Comparison of ENCODE assay signal across 27 cellular contexts in the genomic region with DNA sequence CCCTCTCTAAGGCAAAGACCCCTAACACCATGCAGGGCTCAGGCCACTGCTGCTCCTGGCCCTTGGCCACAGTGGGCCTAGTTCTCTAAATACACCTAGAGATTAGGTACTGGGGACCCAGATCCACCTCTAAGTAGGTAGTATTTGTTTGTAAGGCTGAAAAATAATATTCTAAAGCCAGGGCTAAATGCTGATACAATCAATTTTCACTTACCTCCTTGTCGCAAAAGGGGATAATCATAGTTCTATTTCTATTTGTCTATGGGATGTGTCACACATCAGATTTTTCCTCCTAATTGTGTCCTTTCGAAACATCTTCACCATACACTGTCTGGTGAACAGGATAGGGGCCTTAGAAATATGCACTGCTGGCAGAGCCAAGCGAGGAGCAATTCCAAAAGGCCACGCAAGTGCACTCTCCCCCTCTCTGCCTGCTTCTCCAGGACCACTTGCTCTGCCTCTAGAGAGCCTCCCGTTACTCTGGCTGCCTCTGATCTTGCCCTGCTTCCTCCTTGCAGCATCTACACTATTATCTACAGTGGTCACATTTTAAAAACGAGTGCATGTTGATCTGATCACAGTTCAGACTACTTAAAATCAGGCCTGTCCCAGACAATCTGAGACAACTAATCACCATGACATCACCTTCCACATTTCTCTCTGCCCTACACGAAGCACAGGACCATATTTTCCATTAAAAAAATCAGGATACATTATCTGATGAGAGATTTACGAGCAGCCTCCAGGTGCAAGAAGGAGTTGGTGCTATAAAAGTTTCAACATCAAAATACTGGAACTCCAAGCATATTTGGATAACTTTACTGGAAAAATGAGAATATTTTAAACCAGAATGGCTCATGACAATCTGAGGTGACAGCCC.
DNase-seq lines count a peak whose midpoint lies in the region; ATAC-seq and TF ChIP-seq lines count a peak whose summit lies in the region.
"Had no signal": no experiment of that assay in that cellular context is flagged by ENCODE, and none has a peak within 500 bp of the region (broad histone marks: within the 10 kb centered on the region; RNA-seq: fewer than 3 reads in every experiment).

No MANE protein-coding gene starts in this region.

- H3K4me2 ChIP-seq in GM23248 (ENCODE audit: unreplicated experiment) (no peak overlapping the region), SK-N-SH (no peak overlapping the region)
- H3K4me2 ChIP-seq: neural progenitor cell, smooth muscle cell had no signal

- H3K27ac ChIP-seq in GM23248 (peak overlapping the region; percentile 34), SK-N-SH (ENCODE audit: low read depth in 2 of 2, low read length in 1 of 2) (peak overlapping the region in 1 of 2 experiments; percentile 88; a peak in 2 of 4 replicates), right lobe of liver (peak overlapping the region in 2 of 3 donors; percentile 90 to 94), tibial artery (peak overlapping the region; percentile 79 to 85)
- H3K27ac ChIP-seq: neural progenitor cell, right atrium auricular region had no signal

- 40 to 43% methylated on average over 8 of the region's 8 CpGs for WGBS in GM23248 (ENCODE audit: low coverage in 1 of 2, low lambda C conversion rate in 2 of 2, missing lambda C conversion rate in 2 of 2), 2 experiments
- WGBS in SK-N-SH (ENCODE audit: low lambda C conversion rate) = 55% methylated on average over 8 of the region's 8 CpGs
- 41% methylated on average over 7 of the region's 8 CpGs for WGBS in right lobe of liver (ENCODE audit: insufficient coverage, low coverage, low lambda C conversion rate, missing lambda C conversion rate)

- no peak overlapping the region for H3K9ac ChIP-seq in GM23248
- no peak overlapping the region for H3K9ac ChIP-seq in SK-N-SH
- H3K9ac ChIP-seq: neural progenitor cell had no signal

- peaks cover 56% of the 10 kb centered on the region for H3F3A ChIP-seq in GM23248 (ENCODE audit: insufficient read depth)
- peaks cover 33% of the 10 kb centered on the region for H3F3A ChIP-seq in SK-N-SH (replicated peaks; ENCODE audit: insufficient read depth)

- H3K36me3 ChIP-seq in GM23248 (ENCODE audit: low read depth) (peaks cover 4% of the 10 kb centered on the region; the same call in 1 of the 2 replicates), SK-N-SH (replicated peaks in 1 of 2; ENCODE audit: control insufficient read depth in 1 of 2, insufficient read depth in 2 of 2, low read length in 1 of 2) (peaks cover 15 to 58% of the 10 kb centered on the region in 2 experiments), right lobe of liver (no peaks in the 10 kb centered on the region), tibial artery (no peaks in the 10 kb centered on the region)
- H3K36me3 ChIP-seq: BE2C, HAP-1, neural progenitor cell, right atrium auricular region had no signal

- H3K79me2 ChIP-seq in GM23248 (ENCODE audit: insufficient read depth) (peaks cover 25% of the 10 kb centered on the region), SK-N-SH (ENCODE audit: insufficient read depth) (peaks cover 85% of the 10 kb centered on the region)

- ATAC-seq in right lobe of liver = no peak
- ATAC-seq: activated CD8-positive, alpha-beta T cell treated with anti-CD3 and anti-CD28 coated beads for 36 hours; stimulated activated naive CD8-positive, alpha-beta T cell treated with anti-CD3 and anti-CD28 coated beads, Interleukin-15, Interleukin-2, amounts not matched to agents 100 U/mL and 50 U/mL, for 24 hours had no signal

- no peak for TF ChIP-seq POLR2A in right lobe of liver (IDR thresholded peaks at IDR 0.05)

- H3K9me3 ChIP-seq in GM23248 (ENCODE audit: low read depth) (no peaks in the 10 kb centered on the region), SK-N-SH (no peaks in the 10 kb centered on the region), right lobe of liver (no peaks in the 10 kb centered on the region), tibial artery (no peaks in the 10 kb centered on the region)
- H3K9me3 ChIP-seq: BE2C, HAP-1, right atrium auricular region had no signal

- intact Hi-C loops in right lobe of liver (cut with DNase I) = no loop called here
- intact Hi-C loops in tibial artery (cut with DNase I; ENCODE audit: low total_unique reads) = no loop called here

- DNase-seq in GM23248 = peak; percentile 39
- DNase-seq in SK-N-SH = peak; percentile 26
- no peak for DNase-seq in right lobe of liver
- no peak for DNase-seq in tibial artery
- DNase-seq in COLO668 (lab: John Stamatoyannopoulos, UW; ENCODE audit: unreplicated experiment) = no peak
- DNase-seq in NOMO-1 treated with DMSO at 0.1 percent for 48 hours (lab: John Stamatoyannopoulos, UW; ENCODE audit: unreplicated experiment) = no peak
- no peak for DNase-seq in stimulated activated CD4-positive, alpha-beta T cell treated with anti-CD3 and anti-CD28 coated beads, Interleukin-15, amount 100 ng/mL, for 24 hours
- no peak for DNase-seq in GM10248 (ENCODE audit: extremely low spot score)
- DNase-seq: activated CD8-positive, alpha-beta T cell treated with anti-CD3 and anti-CD28 coated beads for 36 hours; activated naive CD4-positive, alpha-beta T cell treated with anti-CD3 and anti-CD28 coated beads, Interleukin-2, amount 50 U/mL, for 16 hours; amniotic stem cell; BE2C; DMS53; immature natural killer cell; left colon; NCI-H1436 treated with DMSO at 0.1 percent for 48 hours; NCI-H2081 treated with DMSO at 0.1 percent for 48 hours; NCI-H2227 treated with DMSO at 0.1 percent for 48 hours; NCI-H526; posterior cingulate gyrus; Right ventricle myocardium superior; stimulated activated CD4-positive, alpha-beta T cell treated with anti-CD3 and anti-CD28 coated beads, Interleukin-1b, Interleukin-23, amount 100 ng/mL, for 48 hours; stimulated activated naive CD8-positive, alpha-beta T cell treated with anti-CD3 and anti-CD28 coated beads, Interleukin-15, Interleukin-2, amounts not matched to agents 100 U/mL and 50 U/mL, for 24 hours had no signal

- in situ Hi-C loops in GM23248 (cut with MboI) = no loop called here

- H3K9me2 ChIP-seq in GM23248 (ENCODE audit: insufficient read depth) (no peaks in the 10 kb centered on the region), SK-N-SH (no peaks in the 10 kb centered on the region)

- H2AFZ ChIP-seq in GM23248 (no peak overlapping the region), SK-N-SH (ENCODE audit: low read depth) (no peak overlapping the region)
- H2AFZ ChIP-seq: neural progenitor cell had no signal

- TF ChIP-seq EP300 in SK-N-SH (IDR thresholded peaks at IDR 0.05; ENCODE audit: borderline replicate concordance in 1 of 2, low read depth in 1 of 2, low read length in 1 of 2) = no peak; a peak in 1 of 4 replicates

- POLR2A ChIA-PET in SK-N-SH (lab: Yijun Ruan, JAX) = no interaction called here
- POLR2A ChIA-PET in GM10248 (lab: Yijun Ruan, JAX) = no interaction called here

- H3K27me3 ChIP-seq in GM23248 (replicated peaks; ENCODE audit: insufficient read depth) (no peaks in the 10 kb centered on the region), SK-N-SH (ENCODE audit: insufficient read depth) (no peaks in the 10 kb centered on the region), right lobe of liver (no peaks in the 10 kb centered on the region), tibial artery (no peaks in the 10 kb centered on the region)
- H3K27me3 ChIP-seq: BE2C, neural progenitor cell, right atrium auricular region had no signal

- H3K4me1 ChIP-seq in GM23248 (ENCODE audit: insufficient read depth) (peaks cover 55% of the 10 kb centered on the region), SK-N-SH (ENCODE audit: control insufficient read depth in 1 of 2, insufficient read depth in 2 of 2, low read depth in 1 of 2, low read length in 1 of 2) (peaks cover 21 to 27% of the 10 kb centered on the region in 2 experiments; a peak in 3 of 4 replicates), right lobe of liver (peaks cover 0 to 46% (median 13%) of the 10 kb centered on the region in 4 donors), tibial artery (peaks cover 0 to 62% (median 40%) of the 10 kb centered on the region in 4 donors)
- H3K4me1 ChIP-seq: HAP-1 had no signal

- CTCF ChIA-PET in SK-N-SH (lab: Yijun Ruan, JAX) = interaction anchor here (1.0 to 1.9 kb wide), 3 partner anchors 10 to 45 kb away, joined by 3 to 10 read pairs (median 5); no protein-coding TSS in a partner anchor
- CTCF ChIA-PET in GM10248 (lab: Yijun Ruan, JAX) = interaction anchor here (1.2 kb wide), 1 partner anchor 45 kb away, joined by 3 read pairs; no protein-coding TSS in a partner anchor

- TF ChIP-seq RAD21 in SK-N-SH (IDR thresholded peaks at IDR 0.05; ENCODE audit: low read length) = no peak

- H4K20me1 ChIP-seq in GM23248 (ENCODE audit: insufficient read depth) = no peaks in the 10 kb centered on the region
- H4K20me1 ChIP-seq in SK-N-SH (ENCODE audit: insufficient read depth) = no peaks in the 10 kb centered on the region

- TF ChIP-seq CTCF in SK-N-SH (IDR thresholded peaks at IDR 0.05) (no peak), right lobe of liver (IDR thresholded peaks at IDR 0.05) (no peak), tibial artery (IDR thresholded peaks at IDR 0.05) (no peak), GM10248 (IDR thresholded peaks at IDR 0.05; ENCODE audit: control extremely low read depth, extremely low read depth, low read depth, missing control alignments) (no peak)

- no peak overlapping the region for H3K4me3 ChIP-seq in GM23248
- no peak overlapping the region for H3K4me3 ChIP-seq in SK-N-SH (ENCODE audit: low read depth in 2 of 2, low read length in 1 of 2)
- H3K4me3 ChIP-seq in right lobe of liver = no peak overlapping the region
- H3K4me3 ChIP-seq in tibial artery = no peak overlapping the region
- H3K4me3 ChIP-seq: HAP-1, neural progenitor cell, right atrium auricular region, smooth muscle cell had no signal

TF ChIP-seq in SK-N-SH, 30 proteins besides CTCF, POLR2A, EP300 and RAD21 (continues in another document):
- TF ChIP-seq JUND (IDR thresholded peaks at IDR 0.05) (no peak), MXI1 (IDR thresholded peaks at IDR 0.05; ENCODE audit: low read depth, low read length) (no peak), TCF12 (IDR thresholded peaks at IDR 0.05) (peak; percentile 35; the same call in 1 of the 2 replicates), NFIC (IDR thresholded peaks at IDR 0.05; ENCODE audit: borderline replicate concordance) (no peak), RXRA (IDR thresholded peaks at IDR 0.05; ENCODE audit: borderline replicate concordance, low read depth) (no peak), FOXJ3 (CRISPR knock-in tag; IDR thresholded peaks at IDR 0.05) (no peak)
- TF ChIP-seq, protein P1, sequence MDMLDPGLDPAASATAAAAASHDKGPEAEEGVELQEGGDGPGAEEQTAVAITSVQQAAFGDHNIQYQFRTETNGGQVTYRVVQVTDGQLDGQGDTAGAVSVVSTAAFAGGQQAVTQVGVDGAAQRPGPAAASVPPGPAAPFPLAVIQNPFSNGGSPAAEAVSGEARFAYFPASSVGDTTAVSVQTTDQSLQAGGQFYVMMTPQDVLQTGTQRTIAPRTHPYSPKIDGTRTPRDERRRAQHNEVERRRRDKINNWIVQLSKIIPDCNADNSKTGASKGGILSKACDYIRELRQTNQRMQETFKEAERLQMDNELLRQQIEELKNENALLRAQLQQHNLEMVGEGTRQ (IDR thresholded peaks at IDR 0.05; ENCODE audit: borderline replicate concordance, low read depth, low read length) = no peak

Comparison
In these comparisons a context has a peak if more than half of its experiments do, and no peak if none do; other contexts are left out.
1. DNase-seq: peak in GM23248 (single experiment) and SK-N-SH (single experiment); none in right lobe of liver (0 of 3), tibial artery (0 of 2), COLO668 (single experiment), NOMO-1 treated with DMSO at 0.1 percent for 48 hours (single experiment), stimulated activated CD4-positive, alpha-beta T cell treated with anti-CD3 and anti-CD28 coated beads, Interleukin-15, amount 100 ng/mL, for 24 hours (single experiment) and GM10248 (single experiment).